Comparison of ENCODE assay signal across 11 cellular contexts in genomic region chr20:63893999-63894357, GRCh38. TPM values are rescaled to one million over a fixed set of nuclear protein-coding genes. Genes with fewer than 3 reads are reported as not detected.
A peak's percentile ranks its signal among the peaks of the same experiment; 100 is the strongest.
DNase-seq lines count a peak whose midpoint lies in the region; ATAC-seq and TF ChIP-seq lines count a peak whose summit lies in the region.
"Had no signal": no experiment of that assay in that cellular context is flagged by ENCODE, and none has a peak within 500 bp of the region (broad histone marks: within the 10 kb centered on the region; RNA-seq: fewer than 3 reads in every experiment).

No MANE protein-coding gene starts in this region.

- peaks cover 8% of the 10 kb centered on the region for H3K36me3 Mint-ChIP-seq in chondrocyte (ENCODE audit: low read depth)
- H3K36me3 Mint-ChIP-seq in naive thymus-derived CD4-positive, alpha-beta T cell, result peaks cover 0 to 22% (median 4%) of the 10 kb centered on the region in 5 donors

- intact Hi-C loops in naive thymus-derived CD4-positive, alpha-beta T cell (cut with micrococcal nuclease), result loop anchor here (1.0 to 10.0 kb wide), 5 partner anchors 15 to 171 kb away; partner anchors contain the start of genes TPD52L2 (in 2 of the 2), UCKL1 (in 2 of the 2), SAMD10 (in 1 of the 2) and TCEA2 (in 1 of the 2)

- H3K27ac ChIP-seq in AG04450 (ENCODE audit: low read depth, low read length), result peak overlapping the region; percentile 39
- H3K27ac ChIP-seq in naive thymus-derived CD4-positive, alpha-beta T cell (ENCODE audit: low read depth, low read length), result peak overlapping the region; percentile 45

- no peaks in the 10 kb centered on the region; the same call in 1 of the 2 replicates for H3K9me3 ChIP-seq in AG04450 (ENCODE audit: control insufficient read depth, insufficient read depth, low read length)
- H3K9me3 ChIP-seq in naive thymus-derived CD4-positive, alpha-beta T cell (ENCODE audit: control insufficient read depth in 2 of 3, low read length in 3 of 3), result no peaks in the 10 kb centered on the region

- peak overlapping the region; percentile 86 for H3K27ac Mint-ChIP-seq in chondrocyte (ENCODE audit: unreplicated experiment)
- peak overlapping the region; percentile 49 to 98 (median 78) for H3K27ac Mint-ChIP-seq in naive thymus-derived CD4-positive, alpha-beta T cell

- H3K27me3 Mint-ChIP-seq in chondrocyte (ENCODE audit: low read depth), result no peaks in the 10 kb centered on the region
- peaks cover 0 to 2% (median 0%) of the 10 kb centered on the region in 5 donors for H3K27me3 Mint-ChIP-seq in naive thymus-derived CD4-positive, alpha-beta T cell

- peak overlapping the region; percentile 72; the same call in 1 of the 2 replicates for H3K4me3 ChIP-seq in AG04450 (ENCODE audit: low read depth, low read length)
- H3K4me3 ChIP-seq in naive thymus-derived CD4-positive, alpha-beta T cell (ENCODE audit: low read length), result no peak overlapping the region

- H3K4me1 Mint-ChIP-seq in chondrocyte (ENCODE audit: low read depth), result peaks cover 35% of the 10 kb centered on the region
- H3K4me1 Mint-ChIP-seq in naive thymus-derived CD4-positive, alpha-beta T cell, result peaks cover 31 to 43% (median 38%) of the 10 kb centered on the region in 7 donors

- peak overlapping the region; percentile 78 for H3K4me3 Mint-ChIP-seq in chondrocyte (ENCODE audit: unreplicated experiment)
- H3K4me3 Mint-ChIP-seq in naive thymus-derived CD4-positive, alpha-beta T cell, result peak overlapping the region; percentile 72 to 94 (median 88)

- POLR2A ChIA-PET in AG04450 (lab: Yijun Ruan, JAX), result interaction anchor here (0.6 to 1.6 kb wide), 5 partner anchors 16 to 61 kb away, joined by 3 to 4 read pairs (median 3); partner anchors contain the start of gene TPD52L2
- POLR2A ChIA-PET in naive thymus-derived CD4-positive, alpha-beta T cell (lab: Charles Lee), result interaction anchor here (0.6 to 1.1 kb wide), 6 partner anchors 10 to 373 kb away, joined by 3 to 4 read pairs (median 3); no protein-coding TSS in a partner anchor

- H3K36me3 ChIP-seq in naive thymus-derived CD4-positive, alpha-beta T cell (ENCODE audit: control insufficient read depth in 2 of 3, insufficient read depth in 3 of 3, low read length in 3 of 3), result peaks cover 0 to 31% (median 4%) of the 10 kb centered on the region in 3 experiments

- no peaks in the 10 kb centered on the region for H3K9me3 Mint-ChIP-seq in chondrocyte (ENCODE audit: low read depth)
- no peaks in the 10 kb centered on the region for H3K9me3 Mint-ChIP-seq in naive thymus-derived CD4-positive, alpha-beta T cell

- no peaks in the 10 kb centered on the region for H3K27me3 ChIP-seq in AG04450 (ENCODE audit: control insufficient read depth, insufficient read depth, low read length)
- H3K27me3 ChIP-seq in naive thymus-derived CD4-positive, alpha-beta T cell (ENCODE audit: control insufficient read depth in 2 of 2, insufficient read depth in 2 of 2, low read length in 2 of 2), result no peaks in the 10 kb centered on the region

- peaks cover 16 to 21% of the 10 kb centered on the region in 2 donors for H3K4me1 ChIP-seq in naive thymus-derived CD4-positive, alpha-beta T cell (ENCODE audit: control insufficient read depth in 2 of 2, insufficient read depth in 2 of 2, low read length in 2 of 2)

- ATAC-seq in naive thymus-derived CD4-positive, alpha-beta T cell, result no peak
- ATAC-seq in activated CD4-positive, CD25-positive, alpha-beta regulatory T cell treated with anti-CD3 and anti-CD28 coated beads, Interleukin-2, amount 50 U/mL, for 24 hours, result no peak

- CTCF ChIA-PET in AG04450 (lab: Charles Lee), result interaction anchor here (0.6 kb wide), 1 partner anchor 252 kb away, joined by 4 read pairs; no protein-coding TSS in a partner anchor
- CTCF ChIA-PET in naive thymus-derived CD4-positive, alpha-beta T cell (lab: Charles Lee), result interaction anchor here (0.5 kb wide), 1 partner anchor 53 kb away, joined by 3 read pairs; no protein-coding TSS in a partner anchor

- DNase-seq in AG04450 (ENCODE audit: low read depth, low spot score) (no peak), M059J (ENCODE audit: low read depth) (peak; percentile 19), chondrocyte (ENCODE audit: low spot score) (no peak), occipital lobe (lab: John Stamatoyannopoulos, UW) (no peak), NCI-H748 treated with DMSO at 0.1 percent for 48 hours (lab: John Stamatoyannopoulos, UW) (no peak), NCI-H2171 (lab: John Stamatoyannopoulos, UW) (no peak)
- no peak for DNase-seq in naive thymus-derived CD4-positive, alpha-beta T cell
- DNase-seq: activated CD4-positive, CD25-positive, alpha-beta regulatory T cell treated with anti-CD3 and anti-CD28 coated beads, Interleukin-2, amount 50 U/mL, for 72 hours had no signal

- TF ChIP-seq CTCF in AG04450 (IDR thresholded peaks at IDR 0.05; ENCODE audit: low read depth, low read length) (no peak), chondrocyte (IDR thresholded peaks at IDR 0.05) (no peak)

RNA-seq across cellular contexts. Expression of gene DNAJC5, which starts 0.9 kb away (rescaled TPM):
- 36.7 and 40.9 TPM in 2 replicates for polyA plus RNA-seq in AG04450 (2011; rRNA removed)
- polyA minus RNA-seq in AG04450 (2011; rRNA and poly(A)+ RNA removed), result 52.0 and 63.4 TPM in 2 replicates
- 37.9 and 68.7 TPM in 2 replicates for total RNA-seq in M059J (2014; rRNA removed; shearing (Covaris generic))
- total RNA-seq in chondrocyte (44.2 to 46.6 TPM (median 45.1 TPM) in 3 replicates), occipital lobe (99.7 TPM)
- 10 to 100 TPM; 35.5 to 56.8 (median 50.3) TPM for total RNA-seq in naive thymus-derived CD4-positive, alpha-beta T cell
- 1 to 10 TPM; 7.5 to 7.6 TPM for polyA plus RNA-seq in naive thymus-derived CD4-positive, alpha-beta T cell

RNA-seq across cellular contexts. Expression of gene TPD52L2, which starts 28.9 kb away (rescaled TPM):
- polyA plus RNA-seq in AG04450 (2011; rRNA removed), result 202 and 219 TPM in 2 replicates
- 103 and 111 TPM in 2 replicates for polyA minus RNA-seq in AG04450 (2011; rRNA and poly(A)+ RNA removed)
- 130 and 152 TPM in 2 replicates for total RNA-seq in M059J (2014; rRNA removed; shearing (Covaris generic))
- total RNA-seq in chondrocyte (102 to 141 TPM (median 138 TPM) in 3 replicates), occipital lobe (20.3 TPM)
- total RNA-seq in naive thymus-derived CD4-positive, alpha-beta T cell, result 10 to 100 TPM; 33.7 to 56.8 (median 43.2) TPM
- 10 to 100 TPM; 67.4 to 84.0 TPM for polyA plus RNA-seq in naive thymus-derived CD4-positive, alpha-beta T cell

RNA-seq across cellular contexts. Expression of gene ABHD16B, which starts 32.7 kb away (rescaled TPM):
- polyA plus RNA-seq in AG04450 (2011; rRNA removed), result not detected in 2 replicates
- not detected in 2 replicates for polyA minus RNA-seq in AG04450 (2011; rRNA and poly(A)+ RNA removed)
- total RNA-seq in M059J (2014; rRNA removed; shearing (Covaris generic)), result not detected in 2 replicates
- total RNA-seq in chondrocyte (not detected in 3 replicates), occipital lobe (not detected)
- total RNA-seq in naive thymus-derived CD4-positive, alpha-beta T cell, result under 1 TPM in 1 of 5 experiments, not detected in 4; 0.24 TPM
- polyA plus RNA-seq in naive thymus-derived CD4-positive, alpha-beta T cell, result 1 to 10 TPM in 1 of 2 donors, under 1 TPM in 1; 0.65 to 1.1 TPM
- total RNA-seq: HT1080, mononuclear cell had no signal
